ENCODE assay signal across 21 cellular contexts in genomic region chr12:66269142-66269541, GRCh38. TPM values are rescaled to one million over a fixed set of nuclear protein-coding genes. Genes with fewer than 3 reads are reported as not detected.
DNase-seq lines count a peak whose midpoint lies in the region; ATAC-seq and TF ChIP-seq lines count a peak whose summit lies in the region.
"Had no signal": no experiment of that assay in that cellular context is flagged by ENCODE, and none has a peak within 500 bp of the region (broad histone marks: within the 10 kb centered on the region; RNA-seq: fewer than 3 reads in every experiment).

No MANE protein-coding gene starts in this region.

- peak overlapping the region; percentile 49 for H3K27ac ChIP-seq in DOHH2 (ENCODE audit: low read depth, low read length)
- H3K27ac ChIP-seq in OCI-LY3 (ENCODE audit: low read length): peak overlapping the region; percentile 45
- H3K27ac ChIP-seq in naive thymus-derived CD4-positive, alpha-beta T cell (ENCODE audit: low read depth, low read length): no peak overlapping the region
- H3K27ac ChIP-seq in CD8-positive, alpha-beta memory T cell (ENCODE audit: low read depth, low read length): no peak overlapping the region
- H3K27ac ChIP-seq: epithelial cell of prostate, right atrium auricular region, RWPE1, thoracic aorta had no signal

- H3K27ac Mint-ChIP-seq in naive thymus-derived CD4-positive, alpha-beta T cell: no peak overlapping the region
- no peak overlapping the region for H3K27ac Mint-ChIP-seq in CD8-positive, alpha-beta memory T cell
- H3K27ac Mint-ChIP-seq: activated CD4-positive, alpha-beta memory T cell treated with anti-CD3 and anti-CD28 coated beads for 36 hours; activated naive CD8-positive, alpha-beta T cell treated with anti-CD3 and anti-CD28 coated beads for 36 hours; naive B cell; WTC11 had no signal

- DNase-seq in Kasumi-1 (lab: John Stamatoyannopoulos, UW): peak; percentile 5 to 11
- no peak for DNase-seq in naive thymus-derived CD4-positive, alpha-beta T cell
- DNase-seq in activated CD8-positive, alpha-beta memory T cell treated with anti-CD3 and anti-CD28 coated beads, Interleukin-2, amount 50 U/mL, for 4 hours: no peak
- DNase-seq in CD8-positive, alpha-beta memory T cell: no peak
- no peak for DNase-seq in SK-N-DZ (ENCODE audit: low spot score)
- DNase-seq: activated naive CD8-positive, alpha-beta T cell treated with anti-CD3 and anti-CD28 coated beads for 36 hours; cerebellar nuclear complex; heart left ventricle; left colon; stimulated activated naive CD8-positive, alpha-beta T cell treated with anti-CD3 and anti-CD28 coated beads, Interleukin-15, Interleukin-2, amounts not matched to agents 100 U/mL and 50 U/mL, for 24 hours; T1000 had no signal

- H3K4me1 ChIP-seq in DOHH2 (ENCODE audit: control insufficient read depth, low read length) (peaks cover 31% of the 10 kb centered on the region), OCI-LY3 (ENCODE audit: low read length) (peaks cover 26% of the 10 kb centered on the region)
- H3K4me1 ChIP-seq in naive thymus-derived CD4-positive, alpha-beta T cell (ENCODE audit: control insufficient read depth in 2 of 2, insufficient read depth in 2 of 2, low read length in 2 of 2): peaks cover 0 to 13% of the 10 kb centered on the region in 2 donors
- peaks cover 20% of the 10 kb centered on the region for H3K4me1 ChIP-seq in CD8-positive, alpha-beta memory T cell (ENCODE audit: insufficient read depth, low read length)
- H3K4me1 ChIP-seq: right atrium auricular region had no signal

- H4K20me1 ChIP-seq in DOHH2 (ENCODE audit: control insufficient read depth, insufficient read depth, low read depth, low read length): no peaks in the 10 kb centered on the region
- H4K20me1 ChIP-seq in OCI-LY3 (ENCODE audit: insufficient read depth, low read length): no peaks in the 10 kb centered on the region

- peak overlapping the region; percentile 65 for H3K4me2 ChIP-seq in DOHH2 (ENCODE audit: low read length)
- H3K4me2 ChIP-seq in OCI-LY3 (ENCODE audit: low read length): peak overlapping the region; percentile 64

- H3K9ac ChIP-seq in OCI-LY3 (ENCODE audit: low read length): peak overlapping the region; percentile 13; the same call in 1 of the 2 replicates

- H3K36me3 ChIP-seq in DOHH2 (ENCODE audit: control insufficient read depth, low read length): no peaks in the 10 kb centered on the region
- H3K36me3 ChIP-seq in OCI-LY3 (replicated peaks; ENCODE audit: low read depth, low read length): no peaks in the 10 kb centered on the region
- H3K36me3 ChIP-seq in naive thymus-derived CD4-positive, alpha-beta T cell (ENCODE audit: control insufficient read depth in 2 of 3, insufficient read depth in 3 of 3, low read length in 3 of 3): no peaks in the 10 kb centered on the region
- no peaks in the 10 kb centered on the region for H3K36me3 ChIP-seq in CD8-positive, alpha-beta memory T cell (ENCODE audit: insufficient read depth, low read length)
- H3K36me3 ChIP-seq: heart left ventricle, right atrium auricular region, thoracic aorta had no signal

- H3K4me3 Mint-ChIP-seq in naive thymus-derived CD4-positive, alpha-beta T cell: no peak overlapping the region
- H3K4me3 Mint-ChIP-seq in CD8-positive, alpha-beta memory T cell: no peak overlapping the region
- H3K4me3 Mint-ChIP-seq: activated CD4-positive, alpha-beta memory T cell treated with anti-CD3 and anti-CD28 coated beads for 36 hours; activated naive CD8-positive, alpha-beta T cell treated with anti-CD3 and anti-CD28 coated beads for 36 hours; naive B cell; WTC11 had no signal

- ATAC-seq in naive thymus-derived CD4-positive, alpha-beta T cell: peak; percentile 20
- no peak for ATAC-seq in GM21528 (IDR thresholded peaks at IDR 0.05; ENCODE audit: low FRiP score, unreplicated experiment)

- intact Hi-C loops in naive thymus-derived CD4-positive, alpha-beta T cell (cut with micrococcal nuclease): loop anchor here (1.0 to 5.0 kb wide), 6 partner anchors 19 to 592 kb away; partner anchors contain the start of gene HELB (in 1 of the 2)

- H2AFZ ChIP-seq in OCI-LY3 (ENCODE audit: low read depth, low read length): peak overlapping the region; percentile 43; the same call in 1 of the 2 replicates

- H3K9me3 Mint-ChIP-seq in naive thymus-derived CD4-positive, alpha-beta T cell: no peaks in the 10 kb centered on the region
- H3K9me3 Mint-ChIP-seq in CD8-positive, alpha-beta memory T cell: no peaks in the 10 kb centered on the region
- H3K9me3 Mint-ChIP-seq: activated CD4-positive, alpha-beta memory T cell treated with anti-CD3 and anti-CD28 coated beads for 36 hours; activated naive CD8-positive, alpha-beta T cell treated with anti-CD3 and anti-CD28 coated beads for 36 hours; naive B cell; WTC11 had no signal

- H3K4me3 ChIP-seq in DOHH2 (ENCODE audit: low read length): peak overlapping the region; percentile 49
- H3K4me3 ChIP-seq in OCI-LY3 (ENCODE audit: low read length): peak overlapping the region; percentile 15
- H3K4me3 ChIP-seq in naive thymus-derived CD4-positive, alpha-beta T cell (ENCODE audit: low read length): no peak overlapping the region
- no peak overlapping the region for H3K4me3 ChIP-seq in CD8-positive, alpha-beta memory T cell (ENCODE audit: low read length)
- H3K4me3 ChIP-seq: right atrium auricular region, thoracic aorta had no signal

- TF ChIP-seq CTCF in DOHH2 (IDR thresholded peaks at IDR 0.05; ENCODE audit: low read depth, low read length, poor library complexity, severe bottlenecking) (no peak), OCI-LY3 (IDR thresholded peaks at IDR 0.05; ENCODE audit: low read depth, low read length) (no peak)

- H3K79me2 ChIP-seq in DOHH2 (ENCODE audit: control insufficient read depth, low read length) (no peaks in the 10 kb centered on the region), OCI-LY3 (ENCODE audit: low read length) (no peaks in the 10 kb centered on the region)

- peaks cover 0 to 7% (median 0%) of the 10 kb centered on the region in 5 donors for H3K27me3 Mint-ChIP-seq in naive thymus-derived CD4-positive, alpha-beta T cell
- H3K27me3 Mint-ChIP-seq in CD8-positive, alpha-beta memory T cell: peaks cover 8 to 14% of the 10 kb centered on the region in 2 donors
- H3K27me3 Mint-ChIP-seq: activated CD4-positive, alpha-beta memory T cell treated with anti-CD3 and anti-CD28 coated beads for 36 hours had no signal

- CTCF ChIA-PET in naive thymus-derived CD4-positive, alpha-beta T cell (lab: Charles Lee): interaction anchor here (0.6 to 4.9 kb wide), 16 partner anchors 14 to 592 kb away, joined by 3 to 54 read pairs (median 5); partner anchors contain the start of gene HELB
- CTCF ChIA-PET in CD8-positive, alpha-beta memory T cell (lab: Charles Lee): interaction anchor here (0.7 to 4.8 kb wide), 19 partner anchors 10 to 443 kb away, joined by 3 to 57 read pairs (median 5); partner anchors contain the start of gene HELB

- H3F3A ChIP-seq in DOHH2 (ENCODE audit: control insufficient read depth, insufficient read depth): 0 out of 2 replicates have a peak, but pooled peaks cover 3% of the 10 kb centered on the region

- POLR2A ChIA-PET in naive thymus-derived CD4-positive, alpha-beta T cell (lab: Charles Lee): interaction anchor here (0.6 to 1.6 kb wide), 2 partner anchors 10 to 36 kb away, joined by 5 to 7 read pairs; no protein-coding TSS in a partner anchor
- POLR2A ChIA-PET in CD8-positive, alpha-beta memory T cell (lab: Charles Lee): no interaction called here

- H3K9me3 ChIP-seq in DOHH2 (ENCODE audit: control insufficient read depth, insufficient read depth, low read length): no peaks in the 10 kb centered on the region
- no peaks in the 10 kb centered on the region for H3K9me3 ChIP-seq in OCI-LY3 (ENCODE audit: insufficient read depth, low read length)
- H3K9me3 ChIP-seq in naive thymus-derived CD4-positive, alpha-beta T cell (ENCODE audit: control insufficient read depth in 2 of 3, low read length in 3 of 3): no peaks in the 10 kb centered on the region
- no peaks in the 10 kb centered on the region for H3K9me3 ChIP-seq in CD8-positive, alpha-beta memory T cell (ENCODE audit: low read length)
- H3K9me3 ChIP-seq: heart left ventricle, right atrium auricular region, thoracic aorta had no signal

- H3K36me3 Mint-ChIP-seq in naive thymus-derived CD4-positive, alpha-beta T cell: peaks cover 0 to 2% (median 0%) of the 10 kb centered on the region in 5 donors
- no peaks in the 10 kb centered on the region for H3K36me3 Mint-ChIP-seq in CD8-positive, alpha-beta memory T cell
- H3K36me3 Mint-ChIP-seq: activated CD4-positive, alpha-beta memory T cell treated with anti-CD3 and anti-CD28 coated beads for 36 hours; activated naive CD8-positive, alpha-beta T cell treated with anti-CD3 and anti-CD28 coated beads for 36 hours; naive B cell; WTC11 had no signal

- H3K9me2 ChIP-seq in DOHH2 (replicated peaks; ENCODE audit: control insufficient read depth, low read length): no peaks in the 10 kb centered on the region

- H3K4me1 Mint-ChIP-seq in naive thymus-derived CD4-positive, alpha-beta T cell: peaks cover 4 to 22% (median 9%) of the 10 kb centered on the region in 7 donors
- peaks cover 0 to 4% (median 0%) of the 10 kb centered on the region in 3 donors for H3K4me1 Mint-ChIP-seq in CD8-positive, alpha-beta memory T cell
- H3K4me1 Mint-ChIP-seq: activated naive CD8-positive, alpha-beta T cell treated with anti-CD3 and anti-CD28 coated beads for 36 hours; naive B cell had no signal

- H3K27me3 ChIP-seq in DOHH2 (ENCODE audit: control insufficient read depth, low read length) (no peaks in the 10 kb centered on the region), OCI-LY3 (ENCODE audit: low read depth, low read length) (no peaks in the 10 kb centered on the region)
- H3K27me3 ChIP-seq in naive thymus-derived CD4-positive, alpha-beta T cell (ENCODE audit: control insufficient read depth in 2 of 2, insufficient read depth in 2 of 2, low read length in 2 of 2): no peaks in the 10 kb centered on the region
- no peaks in the 10 kb centered on the region for H3K27me3 ChIP-seq in CD8-positive, alpha-beta memory T cell (ENCODE audit: insufficient read depth, low read length, poor library complexity, severe bottlenecking)
- H3K27me3 ChIP-seq: right atrium auricular region had no signal

RNA-seq across cellular contexts. Expression of gene HELB, which starts 33.2 kb away (rescaled TPM):
- total RNA-seq in naive thymus-derived CD4-positive, alpha-beta T cell: 10 to 100 TPM; 47.9 to 59.2 (median 54.0) TPM
- 10 to 100 TPM; 29.6 to 43.0 TPM for polyA plus RNA-seq in naive thymus-derived CD4-positive, alpha-beta T cell
- 10 to 100 TPM; 13.8 to 14.2 TPM for total RNA-seq in CD8-positive, alpha-beta memory T cell
- polyA plus RNA-seq in CD8-positive, alpha-beta memory T cell: 29.4 TPM
- polyA plus RNA-seq in SK-N-DZ (2014; cell fraction: cytosol; rRNA removed): 1.7 and 3.7 TPM in 2 replicates
- 2.3 and 2.7 TPM in 2 replicates for polyA plus RNA-seq in SK-N-DZ (2014; cell fraction: nucleus; rRNA removed)

Comparison
In these comparisons a context has a peak if more than half of its experiments do, and no peak if none do; other contexts are left out.
1. H3K27ac ChIP-seq: peak in DOHH2 (single experiment) and OCI-LY3 (single experiment); none in naive thymus-derived CD4-positive, alpha-beta T cell (single experiment) and CD8-positive, alpha-beta memory T cell (single experiment).
2. H3K4me3 ChIP-seq: peak in DOHH2 (single experiment) and OCI-LY3 (single experiment); none in naive thymus-derived CD4-positive, alpha-beta T cell (single experiment) and CD8-positive, alpha-beta memory T cell (single experiment).
3. DNase-seq: peak in Kasumi-1 (2 of 2); none in naive thymus-derived CD4-positive, alpha-beta T cell (0 of 9), activated CD8-positive, alpha-beta memory T cell treated with anti-CD3 and anti-CD28 coated beads, Interleukin-2, amount 50 U/mL, for 4 hours (single experiment), CD8-positive, alpha-beta memory T cell (0 of 5) and SK-N-DZ (single experiment).